1 cellular context compared by ENCODE assay signal in the genomic region with DNA sequence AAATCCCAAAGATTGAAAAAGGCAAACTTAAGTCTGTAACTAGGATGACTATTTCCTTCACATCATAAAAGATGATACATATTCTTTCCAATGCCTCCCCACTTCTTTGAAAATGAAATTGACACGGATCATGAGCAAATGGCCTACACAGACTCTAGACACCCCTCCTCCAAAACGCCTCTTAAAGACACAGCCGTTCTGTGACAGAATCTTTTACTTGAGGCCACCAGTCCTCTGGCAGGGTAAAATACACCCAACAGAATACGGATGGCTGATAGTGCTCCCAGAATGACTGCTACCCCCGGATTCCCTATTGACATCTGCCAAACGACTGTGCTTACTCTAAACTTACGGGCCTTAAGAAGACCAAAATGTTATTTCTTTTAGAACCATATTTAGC.
TF ChIP-seq lines count a peak whose summit lies in the region.

No MANE protein-coding gene starts in this region.

TF ChIP-seq in endothelial cell of umbilical vein, 7 proteins besides CTCF, POLR2A, EP300 and RAD21 (continued from another document):
- no peak for TF ChIP-seq JUN (IDR thresholded peaks at IDR 0.05; ENCODE audit: borderline replicate concordance, insufficient read depth, insufficient read length, low read depth)
- no peak for TF ChIP-seq MYC (IDR thresholded peaks at IDR 0.05; ENCODE audit: low read depth, low read length)
- TF ChIP-seq EZH2 (IDR thresholded peaks at IDR 0.05; ENCODE audit: borderline replicate concordance, low read depth, low read length, severe bottlenecking) = no peak
- no peak for TF ChIP-seq POLR2AphosphoS5 (IDR thresholded peaks at IDR 0.05; ENCODE audit: insufficient read depth, low read depth, low read length)
